ENCODE assay signal across 26 cellular contexts in the genomic region with DNA sequence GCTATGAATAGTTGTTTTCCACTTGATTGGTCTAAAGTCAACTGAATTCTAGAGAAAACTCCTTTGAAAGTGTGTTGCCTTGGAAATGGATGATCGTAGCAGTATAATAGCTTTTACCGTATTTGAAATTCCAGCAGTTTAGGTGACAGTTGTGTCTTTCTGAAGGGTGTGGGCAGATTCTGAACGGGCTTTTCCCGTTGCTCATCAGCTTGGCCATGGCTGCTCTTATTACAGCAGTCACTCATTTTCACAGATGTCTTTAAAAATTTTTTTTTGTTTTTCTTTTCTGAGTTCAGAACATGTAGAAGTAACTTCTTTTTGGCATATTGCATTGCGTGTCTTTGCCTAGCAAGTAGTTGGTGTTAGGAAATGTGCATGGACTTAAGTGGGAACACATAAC.
"Had no signal": no experiment of that assay in that cellular context is flagged by ENCODE, and none has a peak within 500 bp of the region (broad histone marks: within the 10 kb centered on the region; RNA-seq: fewer than 3 reads in every experiment).

No MANE protein-coding gene starts in this region.

- H3K9ac ChIP-seq: neural progenitor cell had no signal

- H3K27me3 ChIP-seq: esophagus muscularis mucosa, heart right ventricle, neural progenitor cell, ovary, sigmoid colon, thyroid gland had no signal

- H3K36me3 ChIP-seq: esophagus muscularis mucosa, heart right ventricle, left ventricle myocardium inferior, lower lobe of right lung, neural progenitor cell, ovary, sigmoid colon, thyroid gland had no signal

- H3K4me2 ChIP-seq: neural progenitor cell had no signal

- DNase-seq: dermis blood vessel endothelial cell; effector memory CD4-positive, alpha-beta T cell; foreskin melanocyte; glutamatergic neuron; heart right ventricle; immature natural killer cell; islet precursor cell; kidney glomerular epithelial cell; left colon; left ventricle myocardium inferior; lower lobe of right lung; naive B cell; ovary; psoas muscle; right cardiac atrium; sigmoid colon; small intestine; stimulated activated CD4-positive, alpha-beta T cell treated with anti-CD3 and anti-CD28 coated beads, Interleukin-15, amount 100 ng/mL, for 24 hours; stimulated activated CD4-positive, alpha-beta T cell treated with anti-CD3 and anti-CD28 coated beads, Interleukin-2, amount 100 ng/mL, for 48 hours; stimulated activated naive B cell treated with anti-CD40 and anti-IgM and Interleukin-4, amounts not matched to agents 10 μg/mL and 1 μg/mL and 100 μg/mL, for 72 hours; stimulated activated naive CD8-positive, alpha-beta T cell treated with anti-CD3 and anti-CD28 coated beads, Interleukin-15, amount 100 ng/mL, for 72 hours; thyroid gland had no signal

- H3K4me3 ChIP-seq: coronary artery, esophagus muscularis mucosa, heart right ventricle, left ventricle myocardium inferior, lower lobe of right lung, neural progenitor cell, ovary, psoas muscle, sigmoid colon, thyroid gland had no signal

- H3K9me3 ChIP-seq: esophagus muscularis mucosa, heart right ventricle, left ventricle myocardium inferior, lower lobe of right lung, ovary, psoas muscle, sigmoid colon, thyroid gland had no signal

- H3K4me1 ChIP-seq: neural progenitor cell, sigmoid colon had no signal

- ATAC-seq: heart right ventricle; left colon; lower lobe of right lung; natural killer cell treated with Interleukin-12 subunit alpha and Interleukin-12 subunit beta and Interleukin-15 and Interleukin-18, amount 100 ng/mL, for 72 hours; psoas muscle; right cardiac atrium; stimulated activated naive B cell treated with anti-CD40 and anti-IgM and Interleukin-4, amounts not matched to agents 10 μg/mL and 1 μg/mL and 100 μg/mL, for 72 hours; stimulated activated naive CD8-positive, alpha-beta T cell treated with anti-CD3 and anti-CD28 coated beads, Interleukin-15, amount 100 ng/mL, for 72 hours had no signal

- H3K27ac ChIP-seq: coronary artery, esophagus muscularis mucosa, heart right ventricle, left ventricle myocardium inferior, lower lobe of right lung, neural progenitor cell, ovary, psoas muscle, sigmoid colon, thyroid gland had no signal
